ENCODE assay signal across 8 cellular contexts in genomic region chr15:92899910-92900711, GRCh38. TPM values are rescaled to one million over a fixed set of nuclear protein-coding genes. Genes with fewer than 3 reads are reported as not detected.
A peak's percentile ranks its signal among the peaks of the same experiment; 100 is the strongest.
DNase-seq lines count a peak whose midpoint lies in the region; ATAC-seq, FAIRE-seq and TF ChIP-seq lines count a peak whose summit lies in the region.

CHD2 (plus strand) TSS chr15:92900324; CDS start chr15:92901238, 914 bp downstream.

- H3K79me2 ChIP-seq in GM23338 (replicated peaks; ENCODE audit: insufficient read depth) (peaks cover 88% of the 10 kb centered on the region), Karpas-422 (ENCODE audit: low read length) (peaks cover 86% of the 10 kb centered on the region)

- peak; percentile 84 to 96 for TF ChIP-seq POLR2A in suprapubic skin (IDR thresholded peaks at IDR 0.05)

- H3K27ac ChIP-seq in GM23338 (ENCODE audit: low read depth): peak within 1 kb of the TSS; percentile 99
- peak within 1 kb of the TSS; percentile 21; the same call in 1 of the 2 replicates for H3K27ac ChIP-seq in Karpas-422 (ENCODE audit: low read length)
- peak within 1 kb of the TSS; percentile 97 for H3K27ac ChIP-seq in suprapubic skin

- no peak within 1 kb of the TSS for H3K9ac ChIP-seq in Karpas-422 (ENCODE audit: low read length)

- H3K9me3 Mint-ChIP-seq in GM23338: no peaks in the 10 kb centered on the region; the same call in 2 of the 3 replicates
- H3K9me3 Mint-ChIP-seq in natural killer cell: peaks cover 0 to 6% of the 10 kb centered on the region in 2 donors

- no peak for FAIRE-seq in RCC 7860 (lab: Jason Lieb, UNC)

- peaks cover 9% of the 10 kb centered on the region; the same call in 1 of the 2 replicates for H3F3A ChIP-seq in GM23338 (replicated peaks; ENCODE audit: low read depth)

- H3K36me3 Mint-ChIP-seq in GM23338 (ENCODE audit: low read depth): peaks cover 69% of the 10 kb centered on the region
- no peaks in the 10 kb centered on the region for H3K36me3 Mint-ChIP-seq in natural killer cell

- H3K36me3 ChIP-seq in GM23338 (ENCODE audit: insufficient read depth) (peaks cover 4% of the 10 kb centered on the region; the same call in 1 of the 2 replicates), Karpas-422 (ENCODE audit: insufficient read depth, low read length) (peaks cover 43% of the 10 kb centered on the region), suprapubic skin (peaks cover 13% of the 10 kb centered on the region)

- H2AFZ ChIP-seq in GM23338 (no peak within 1 kb of the TSS), Karpas-422 (ENCODE audit: low read length) (no peak within 1 kb of the TSS)

- H3K9me3 ChIP-seq in Karpas-422 (ENCODE audit: low read length): no peaks in the 10 kb centered on the region
- H3K9me3 ChIP-seq in suprapubic skin: no peaks in the 10 kb centered on the region

- H3K9me2 ChIP-seq in GM23338 (ENCODE audit: insufficient read depth) (no peaks in the 10 kb centered on the region), Karpas-422 (replicated peaks; ENCODE audit: insufficient read depth, low read length) (no peaks in the 10 kb centered on the region)

- H3K27me3 ChIP-seq in GM23338 (ENCODE audit: insufficient read depth) (no peaks in the 10 kb centered on the region), Karpas-422 (ENCODE audit: low read length) (no peaks in the 10 kb centered on the region), suprapubic skin (no peaks in the 10 kb centered on the region)

- 0 out of 2 replicates have a peak, but pooled peaks cover 5% of the 10 kb centered on the region for H4K20me1 ChIP-seq in GM23338 (replicated peaks; ENCODE audit: insufficient read depth)
- H4K20me1 ChIP-seq in Karpas-422 (ENCODE audit: insufficient read depth, low read depth, low read length): peaks cover 53% of the 10 kb centered on the region

- TF ChIP-seq CTCF in GM23338 (conservative IDR thresholded peaks at IDR 0.05; ENCODE audit: low read depth in 2 of 2) (no peak; a peak in 1 of 4 replicates), natural killer cell (IDR thresholded peaks at IDR 0.05) (no peak), suprapubic skin (IDR thresholded peaks at IDR 0.05) (no peak)

- peaks cover 13% of the 10 kb centered on the region for H3K27me3 Mint-ChIP-seq in GM23338 (ENCODE audit: insufficient read depth, low read depth, poor library complexity)
- no peaks in the 10 kb centered on the region for H3K27me3 Mint-ChIP-seq in natural killer cell (ENCODE audit: low read depth in 2 of 2)

- peak within 1 kb of the TSS; percentile 100 for H3K27ac Mint-ChIP-seq in GM23338
- peak within 1 kb of the TSS; percentile 99 to 100 for H3K27ac Mint-ChIP-seq in natural killer cell

- under 1% methylated on average over 14 of the region's 14 CpGs for WGBS in suprapubic skin

- intact Hi-C loops in natural killer cell (cut with micrococcal nuclease): loop anchor here (1.0 to 5.0 kb wide), 3 partner anchors 16 to 68 kb away; no protein-coding TSS in a partner anchor

- DNase-seq in ELF-1 (ENCODE audit: low read depth, low spot score) (peak; percentile 97), GM23338 (ENCODE audit: low spot score) (peak; percentile 95), Karpas-422 (peak; percentile 57), RCC 7860 (ENCODE audit: low spot score) (peak; percentile 83), activated T-helper 1 cell treated with Interleukin-2 at 50 U/mL for 16 hours (ENCODE audit: low read depth) (peak; percentile 49), fibroblast of peridontal ligament (ENCODE audit: extremely low read depth) (peak; percentile 87), natural killer cell (peak; percentile 79), suprapubic skin (ENCODE audit: low spot score in 2 of 2) (no peak)

- H3K4me1 Mint-ChIP-seq in GM23338: peaks cover 13% of the 10 kb centered on the region; the same call in 2 of the 3 replicates
- H3K4me1 Mint-ChIP-seq in natural killer cell: peaks cover 55 to 61% of the 10 kb centered on the region in 2 donors

- H3K4me1 ChIP-seq in GM23338 (ENCODE audit: insufficient read depth) (peaks cover 6% of the 10 kb centered on the region), Karpas-422 (ENCODE audit: low read length) (peaks cover 55% of the 10 kb centered on the region), suprapubic skin (peaks cover 53% of the 10 kb centered on the region)

- peak within 1 kb of the TSS; percentile 65 for H3K4me3 ChIP-seq in GM23338
- no peak within 1 kb of the TSS for H3K4me3 ChIP-seq in Karpas-422 (ENCODE audit: low read length)
- H3K4me3 ChIP-seq in suprapubic skin: peak within 1 kb of the TSS; percentile 62

- TF ChIP-seq EP300 in suprapubic skin (IDR thresholded peaks at IDR 0.05): no peak

- peak within 1 kb of the TSS; percentile 84 for H3K4me2 ChIP-seq in GM23338
- H3K4me2 ChIP-seq in Karpas-422 (ENCODE audit: low read depth, low read length, poor library complexity, severe bottlenecking): peak within 1 kb of the TSS; percentile 80

- ATAC-seq in GM23338: peak; percentile 84
- ATAC-seq in natural killer cell: peak; percentile 58 to 77 (median 64)

- H3K4me3 Mint-ChIP-seq in GM23338: peak within 1 kb of the TSS; percentile 80
- peak within 1 kb of the TSS; percentile 93 for H3K4me3 Mint-ChIP-seq in natural killer cell

TF ChIP-seq in GM23338, 12 proteins besides CTCF, POLR2A, EP300 and RAD21:
- TF ChIP-seq POLR2AphosphoS5 (IDR thresholded peaks at IDR 0.05; ENCODE audit: low read depth): peak; percentile 94
- no peak for TF ChIP-seq CREB1 (CRISPR knock-in tag; IDR thresholded peaks at IDR 0.05; ENCODE audit: low read depth)

RNA-seq across cellular contexts. Expression of gene CHD2, which starts in this region (rescaled TPM):
- 108 and 119 TPM in 2 replicates for total RNA-seq in GM23338 (2014; rRNA removed; shearing (Covaris generic))
- 112 and 130 TPM in 2 replicates for polyA plus RNA-seq in GM23338 (2016; fragmentation: Nextera tagmentation; extraction: Ambion mirVana)
- total RNA-seq in Karpas-422 (2014; rRNA removed; shearing (Covaris generic); ENCODE audit: low replicate concordance): 22.1 and 37.3 TPM in 2 replicates
- total RNA-seq in natural killer cell (100 to 1,000 TPM; 418 to 449 (median 441) TPM), suprapubic skin (100 to 1,000 TPM in 3 of 4 donors, 10 to 100 TPM in 1; 93.3 to 319 (median 127) TPM)

Comparison
In these comparisons a context has a peak if more than half of its experiments do, and no peak if none do; other contexts are left out.
1. DNase-seq: peak in ELF-1 (single experiment), GM23338 (single experiment), Karpas-422 (single experiment), RCC 7860 (single experiment), activated T-helper 1 cell treated with Interleukin-2 at 50 U/mL for 16 hours (single experiment), fibroblast of peridontal ligament (single experiment) and natural killer cell (single experiment); none in suprapubic skin (0 of 2).
2. H3K27ac ChIP-seq: peak in every context shown above with its lines; median percentile 99 in GM23338; 97 in suprapubic skin; 21 in Karpas-422.